ENCODE assay signal across 9 cellular contexts in the genomic region with DNA sequence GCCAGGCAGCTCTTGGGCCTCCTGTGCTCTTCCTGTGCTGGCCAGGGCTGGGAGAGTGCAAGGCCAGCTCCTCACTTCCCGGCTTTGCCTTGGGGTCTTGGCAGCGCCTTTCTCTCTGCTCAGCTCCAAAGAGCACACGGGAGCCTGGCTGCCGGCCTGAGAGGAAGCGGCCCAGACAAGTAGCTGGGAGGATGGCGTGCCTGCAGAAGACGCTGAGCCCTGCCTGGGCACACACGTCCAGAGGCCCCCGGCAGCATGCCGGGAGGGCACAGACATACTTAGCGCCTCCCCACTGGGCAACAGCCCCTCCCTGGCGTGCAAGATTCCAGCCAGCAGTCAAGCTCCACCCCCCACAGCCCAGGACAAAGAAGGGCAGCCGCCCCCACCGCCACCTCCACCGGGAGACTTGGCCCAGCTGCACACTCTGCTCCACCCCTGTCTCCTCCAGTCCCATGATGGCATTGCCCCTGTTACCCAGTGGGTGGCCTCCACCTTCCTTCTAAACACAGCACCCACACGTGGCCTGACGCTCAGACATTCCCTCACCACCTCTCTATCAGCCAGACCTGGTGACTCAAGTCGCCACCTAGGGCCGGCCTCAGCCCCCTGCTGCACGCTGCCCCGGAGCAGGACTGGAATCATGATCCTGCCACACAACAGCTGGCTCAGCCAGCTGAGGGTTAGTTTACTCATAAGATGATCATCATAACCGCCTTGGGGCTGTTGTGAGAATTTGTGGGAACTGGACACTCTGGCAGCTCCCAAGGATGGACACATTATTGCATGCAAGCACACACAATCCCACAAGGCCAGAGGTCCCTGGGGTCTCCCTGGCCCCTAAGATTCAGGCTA. TPM values are rescaled to one million over a fixed set of nuclear protein-coding genes. Genes with fewer than 3 reads are reported as not detected.
DNase-seq lines count a peak whose midpoint lies in the region; ATAC-seq lines count a peak whose summit lies in the region.
"Had no signal": no experiment of that assay in that cellular context is flagged by ENCODE, and none has a peak within 500 bp of the region (broad histone marks: within the 10 kb centered on the region; RNA-seq: fewer than 3 reads in every experiment).

No MANE protein-coding gene starts in this region.

- H3K79me1 ChIP-seq in mesenchymal stem cell (replicated peaks; ENCODE audit: low read length, poor library complexity, severe bottlenecking) = peaks cover 1% of the 10 kb centered on the region

- peak overlapping the region in 1 of 2 experiments; percentile 90 for H3K14ac ChIP-seq in mesenchymal stem cell (ENCODE audit: low read length in 2 of 2)

- H2BK5ac ChIP-seq in mesenchymal stem cell (ENCODE audit: low read depth, low read length, poor library complexity, severe bottlenecking) = peak overlapping the region; percentile 46

- 3% methylated on average over 22 of the region's 22 CpGs for WGBS in mesenchymal stem cell

- peaks cover 7 to 11% (median 10%) of the 10 kb centered on the region in 3 donors for H3K4me1 Mint-ChIP-seq in CD8-positive, alpha-beta memory T cell
- H3K4me1 Mint-ChIP-seq in effector memory CD8-positive, alpha-beta T cell (ENCODE audit: low read depth in 2 of 2) = peaks cover 6 to 12% of the 10 kb centered on the region in 2 donors

- H2AK5ac ChIP-seq in mesenchymal stem cell (ENCODE audit: low read length, severe bottlenecking) = peak overlapping the region; percentile 60

- no peaks in the 10 kb centered on the region for H3K27me3 ChIP-seq in CD8-positive, alpha-beta memory T cell (ENCODE audit: insufficient read depth, low read length, poor library complexity, severe bottlenecking)
- H3K27me3 ChIP-seq in mesenchymal stem cell (ENCODE audit: control insufficient read depth in 1 of 2, insufficient read depth in 1 of 2, low read length in 2 of 2) = no peaks in the 10 kb centered on the region

- peak overlapping the region; percentile 68 for H3K9ac ChIP-seq in mesenchymal stem cell (ENCODE audit: low read length)

- H2BK120ac ChIP-seq in mesenchymal stem cell (ENCODE audit: low read depth, low read length) = peak overlapping the region; percentile 54

- H3K27ac Mint-ChIP-seq in CD8-positive, alpha-beta memory T cell = peak overlapping the region in 3 of 8 donors; percentile 20 to 64 (median 26)
- H3K27ac Mint-ChIP-seq in effector memory CD8-positive, alpha-beta T cell = peak overlapping the region in 1 of 2 donors; percentile 77

- H4K8ac ChIP-seq in mesenchymal stem cell (ENCODE audit: low read length) = peak overlapping the region; percentile 66

- peak overlapping the region; percentile 73 for H4K91ac ChIP-seq in mesenchymal stem cell (ENCODE audit: low read length)

- peak overlapping the region; percentile 21 for H2AFZ ChIP-seq in mesenchymal stem cell (ENCODE audit: low read depth, low read length)

- H3K23ac ChIP-seq in mesenchymal stem cell (ENCODE audit: low read length in 2 of 2) = no peak overlapping the region

- no peak overlapping the region for H3K27ac ChIP-seq in CD8-positive, alpha-beta memory T cell (ENCODE audit: low read depth, low read length)
- H3K27ac ChIP-seq in mesenchymal stem cell (ENCODE audit: low read length, poor library complexity, severe bottlenecking) = peak overlapping the region; percentile 95

- ATAC-seq in effector memory CD8-positive, alpha-beta T cell (replicated peaks) = peak; percentile 93
- ATAC-seq in stimulated activated naive CD8-positive, alpha-beta T cell treated with anti-CD3 and anti-CD28 coated beads, Interleukin-15, Interleukin-2, amounts not matched to agents 100 U/mL and 50 U/mL, for 24 hours = peak; percentile 90
- no peak for ATAC-seq in GM18858 (IDR thresholded peaks at IDR 0.05; ENCODE audit: unreplicated experiment)

- DNase-seq in CD8-positive, alpha-beta memory T cell = peak in 4 of 5 donors; percentile 11 to 59 (median 23)
- DNase-seq in GOT3 (lab: John Stamatoyannopoulos, UW) (peak; percentile 87), NCI-H2227 (lab: John Stamatoyannopoulos, UW; ENCODE audit: unreplicated experiment) (peak; percentile 70), mesenchymal stem cell (peak; percentile 99)
- DNase-seq in activated CD4-positive, alpha-beta T cell treated with anti-CD3 and anti-CD28 coated beads, Interleukin-2, amount 50 U/mL, for 48 hours = peak; percentile 48 to 64
- DNase-seq in effector memory CD8-positive, alpha-beta T cell = peak in 2 of 3 experiments; percentile 26 to 27
- peak; percentile 62 for DNase-seq in stimulated activated naive CD8-positive, alpha-beta T cell treated with anti-CD3 and anti-CD28 coated beads, Interleukin-15, Interleukin-2, amounts not matched to agents 100 U/mL and 50 U/mL, for 24 hours

- H3K9me3 ChIP-seq in CD8-positive, alpha-beta memory T cell (ENCODE audit: low read length) = no peaks in the 10 kb centered on the region
- no peaks in the 10 kb centered on the region for H3K9me3 ChIP-seq in mesenchymal stem cell (ENCODE audit: control insufficient read depth, low read length)

- POLR2A ChIA-PET in CD8-positive, alpha-beta memory T cell (lab: Charles Lee) = no interaction called here

- H3K27me3 Mint-ChIP-seq in CD8-positive, alpha-beta memory T cell = no peaks in the 10 kb centered on the region
- H3K27me3 Mint-ChIP-seq in effector memory CD8-positive, alpha-beta T cell = peaks cover 6 to 18% of the 10 kb centered on the region in 2 donors

- H2BK12ac ChIP-seq in mesenchymal stem cell (ENCODE audit: low read length in 2 of 2) = peak overlapping the region; percentile 79 to 94

- peak overlapping the region; percentile 0 to 64 for H3K4ac ChIP-seq in mesenchymal stem cell (ENCODE audit: low read depth in 1 of 2, low read length in 2 of 2)

- CTCF ChIA-PET in CD8-positive, alpha-beta memory T cell (lab: Charles Lee) = interaction anchor here (1.0 to 2.8 kb wide), 8 partner anchors 9 to 84 kb away, joined by 3 to 16 read pairs (median 10); partner anchors contain the start of gene PDK2

- H2BK15ac ChIP-seq in mesenchymal stem cell (ENCODE audit: low read depth, poor library complexity, severe bottlenecking) = peak overlapping the region; percentile 31

- H3K9me3 Mint-ChIP-seq in CD8-positive, alpha-beta memory T cell = no peaks in the 10 kb centered on the region
- H3K9me3 Mint-ChIP-seq in effector memory CD8-positive, alpha-beta T cell = no peaks in the 10 kb centered on the region

- no peak overlapping the region for H3K4me2 ChIP-seq in mesenchymal stem cell (ENCODE audit: low read length, poor library complexity, severe bottlenecking)

- peaks cover under 1% of the 10 kb centered on the region for H3K4me1 ChIP-seq in CD8-positive, alpha-beta memory T cell (ENCODE audit: insufficient read depth, low read length)
- H3K4me1 ChIP-seq in mesenchymal stem cell (ENCODE audit: control insufficient read depth, insufficient read depth, low read depth, low read length) = peaks cover 58% of the 10 kb centered on the region

- H3K4me3 Mint-ChIP-seq in CD8-positive, alpha-beta memory T cell = peak overlapping the region in 2 of 7 donors; percentile 63 to 80
- peak overlapping the region in 1 of 2 donors; percentile 53 for H3K4me3 Mint-ChIP-seq in effector memory CD8-positive, alpha-beta T cell

- no peak overlapping the region for H3K4me3 ChIP-seq in CD8-positive, alpha-beta memory T cell (ENCODE audit: low read length)
- H3K4me3 ChIP-seq in mesenchymal stem cell (ENCODE audit: insufficient read depth in 1 of 2, low read depth in 1 of 2, low read length in 2 of 2) = peak overlapping the region in 1 of 2 experiments; percentile 55

- H3K36me3 ChIP-seq in CD8-positive, alpha-beta memory T cell (ENCODE audit: insufficient read depth, low read length) = no peaks in the 10 kb centered on the region
- peaks cover 0 to 26% of the 10 kb centered on the region in 2 experiments for H3K36me3 ChIP-seq in mesenchymal stem cell (ENCODE audit: control insufficient read depth in 1 of 2, insufficient read depth in 2 of 2, low read depth in 1 of 2, low read length in 2 of 2)

- peak overlapping the region; percentile 85 to 91 for H3K18ac ChIP-seq in mesenchymal stem cell (ENCODE audit: low read depth in 1 of 2, low read length in 2 of 2)

- H3K36me3 Mint-ChIP-seq in CD8-positive, alpha-beta memory T cell = no peaks in the 10 kb centered on the region
- peaks cover 6% of the 10 kb centered on the region for H3K36me3 Mint-ChIP-seq in effector memory CD8-positive, alpha-beta T cell (ENCODE audit: insufficient read depth)

RNA-seq across cellular contexts. Expression of gene SGCA, which starts 12.4 kb away (rescaled TPM):
- total RNA-seq in CD8-positive, alpha-beta memory T cell = under 1 TPM in 1 of 2 experiments, not detected in 1; 0.31 TPM
- polyA plus RNA-seq in CD8-positive, alpha-beta memory T cell = not detected
- polyA plus RNA-seq in mesenchymal stem cell (2013, experiment 1 of 2) = 0.14 TPM
- polyA plus RNA-seq in mesenchymal stem cell (2013, experiment 2 of 2) = 0.08 TPM
- total RNA-seq: T-helper 2 cell treated with Interferon-gamma antibody and Interleukin-4, amounts not matched to agents 100 ng/mL and 5 ng/mL, for 36 hours had no signal

RNA-seq across cellular contexts. Expression of gene COL1A1, which starts 23.2 kb away (rescaled TPM):
- under 1 TPM; 0.39 to 0.42 TPM for total RNA-seq in CD8-positive, alpha-beta memory T cell
- polyA plus RNA-seq in CD8-positive, alpha-beta memory T cell = not detected
- polyA plus RNA-seq in mesenchymal stem cell (2013, experiment 1 of 2) = 4,381 TPM
- polyA plus RNA-seq in mesenchymal stem cell (2013, experiment 2 of 2) = 4,150 TPM

RNA-seq across cellular contexts. Expression of gene PPP1R9B, which starts 27.7 kb away (rescaled TPM):
- total RNA-seq in CD8-positive, alpha-beta memory T cell = 10 to 100 TPM; 86.9 to 89.0 TPM
- polyA plus RNA-seq in CD8-positive, alpha-beta memory T cell = 1.7 TPM
- polyA plus RNA-seq in mesenchymal stem cell (2013, experiment 1 of 2) = 34.9 TPM
- polyA plus RNA-seq in mesenchymal stem cell (2013, experiment 2 of 2) = 33.0 TPM

RNA-seq across cellular contexts. Expression of gene SAMD14, which starts 48.2 kb away (rescaled TPM):
- total RNA-seq in CD8-positive, alpha-beta memory T cell = 1 to 10 TPM in 1 of 2 experiments, under 1 TPM in 1; 0.92 to 1.3 TPM
- polyA plus RNA-seq in CD8-positive, alpha-beta memory T cell = not detected
- 17.9 TPM for polyA plus RNA-seq in mesenchymal stem cell (2013, experiment 1 of 2)
- polyA plus RNA-seq in mesenchymal stem cell (2013, experiment 2 of 2) = 17.2 TPM

Comparison
In these comparisons a context has a peak if more than half of its experiments do, and no peak if none do; other contexts are left out.
1. DNase-seq: peak in every context shown above with its lines; median percentile 99 in mesenchymal stem cell; 87 in GOT3; 70 in NCI-H2227; 62 in stimulated activated naive CD8-positive, alpha-beta T cell treated with anti-CD3 and anti-CD28 coated beads, Interleukin-15, Interleukin-2, amounts not matched to agents 100 U/mL and 50 U/mL, for 24 hours; 56 in activated CD4-positive, alpha-beta T cell treated with anti-CD3 and anti-CD28 coated beads, Interleukin-2, amount 50 U/mL, for 48 hours; 26 in effector memory CD8-positive, alpha-beta T cell; 23 in CD8-positive, alpha-beta memory T cell.